17 cellular contexts compared by ENCODE assay signal in the genomic region with DNA sequence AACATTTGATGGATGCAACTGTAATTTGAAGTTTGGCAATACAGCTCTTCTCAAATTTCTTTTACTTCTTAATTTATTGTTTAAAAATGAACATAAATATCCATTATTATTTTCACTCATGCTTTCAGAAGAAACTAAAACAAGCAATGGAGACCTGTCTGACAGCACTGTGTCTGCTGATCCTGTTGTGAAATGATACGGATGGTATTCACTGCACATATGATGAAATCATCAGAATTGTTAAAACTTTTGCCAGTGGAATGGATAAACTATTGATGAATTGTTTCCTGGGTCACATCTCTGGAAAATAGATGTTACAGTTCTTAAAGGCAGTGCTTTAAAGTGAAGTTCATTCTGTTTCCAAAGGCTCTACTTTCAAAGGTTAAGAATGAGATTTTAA.
"Had no signal": no experiment of that assay in that cellular context is flagged by ENCODE, and none has a peak within 500 bp of the region (broad histone marks: within the 10 kb centered on the region; RNA-seq: fewer than 3 reads in every experiment).

No MANE protein-coding gene starts in this region.

- H3K27ac ChIP-seq: gastrocnemius medialis, heart right ventricle, left lung, ovary, stomach had no signal

- H3K4me3 ChIP-seq: adrenal gland, gastrocnemius medialis, heart right ventricle, left lung, ovary, stomach had no signal

- H3K27me3 Mint-ChIP-seq: effector memory CD8-positive, alpha-beta T cell; memory B cell had no signal

- H3K36me3 ChIP-seq: ovary had no signal

- H3K4me1 ChIP-seq: adrenal gland, gastrocnemius medialis, heart right ventricle, left lung had no signal

- DNase-seq: activated CD4-positive, alpha-beta T cell treated with anti-CD3 and anti-CD28 coated beads, Interleukin-2, amount 50 U/mL, for 1 hour; activated CD4-positive, CD25-positive, alpha-beta regulatory T cell; activated naive CD4-positive, alpha-beta T cell; adrenal gland; caudate nucleus; effector memory CD8-positive, alpha-beta T cell; erythroblast; gastrocnemius medialis; heart right ventricle; left lung; ovary; SK-N-SH; stimulated activated CD4-positive, alpha-beta T cell treated with anti-CD3 and anti-CD28 coated beads, Interleukin-15, amount 100 ng/mL, for 24 hours; stimulated activated CD4-positive, alpha-beta T cell treated with anti-CD3 and anti-CD28 coated beads, Interleukin-4, amount 100 ng/mL, for 24 hours; stomach had no signal

- ATAC-seq: effector memory CD8-positive, alpha-beta T cell; gastrocnemius medialis; heart right ventricle; left lung had no signal

- H3K27ac Mint-ChIP-seq: effector memory CD8-positive, alpha-beta T cell; memory B cell; nephron had no signal

- H3K4me3 Mint-ChIP-seq: effector memory CD8-positive, alpha-beta T cell; memory B cell; nephron had no signal

- H3K9me3 ChIP-seq: adrenal gland, gastrocnemius medialis, heart right ventricle, left lung, ovary, SK-N-SH, stomach had no signal

- H3K4me1 Mint-ChIP-seq: memory B cell, nephron had no signal

- H3K27me3 ChIP-seq: adrenal gland, gastrocnemius medialis, heart right ventricle, left lung, ovary, stomach had no signal

- H3K9me3 Mint-ChIP-seq: effector memory CD8-positive, alpha-beta T cell; memory B cell; nephron had no signal
